13 cellular contexts compared by ENCODE assay signal in the genomic region with DNA sequence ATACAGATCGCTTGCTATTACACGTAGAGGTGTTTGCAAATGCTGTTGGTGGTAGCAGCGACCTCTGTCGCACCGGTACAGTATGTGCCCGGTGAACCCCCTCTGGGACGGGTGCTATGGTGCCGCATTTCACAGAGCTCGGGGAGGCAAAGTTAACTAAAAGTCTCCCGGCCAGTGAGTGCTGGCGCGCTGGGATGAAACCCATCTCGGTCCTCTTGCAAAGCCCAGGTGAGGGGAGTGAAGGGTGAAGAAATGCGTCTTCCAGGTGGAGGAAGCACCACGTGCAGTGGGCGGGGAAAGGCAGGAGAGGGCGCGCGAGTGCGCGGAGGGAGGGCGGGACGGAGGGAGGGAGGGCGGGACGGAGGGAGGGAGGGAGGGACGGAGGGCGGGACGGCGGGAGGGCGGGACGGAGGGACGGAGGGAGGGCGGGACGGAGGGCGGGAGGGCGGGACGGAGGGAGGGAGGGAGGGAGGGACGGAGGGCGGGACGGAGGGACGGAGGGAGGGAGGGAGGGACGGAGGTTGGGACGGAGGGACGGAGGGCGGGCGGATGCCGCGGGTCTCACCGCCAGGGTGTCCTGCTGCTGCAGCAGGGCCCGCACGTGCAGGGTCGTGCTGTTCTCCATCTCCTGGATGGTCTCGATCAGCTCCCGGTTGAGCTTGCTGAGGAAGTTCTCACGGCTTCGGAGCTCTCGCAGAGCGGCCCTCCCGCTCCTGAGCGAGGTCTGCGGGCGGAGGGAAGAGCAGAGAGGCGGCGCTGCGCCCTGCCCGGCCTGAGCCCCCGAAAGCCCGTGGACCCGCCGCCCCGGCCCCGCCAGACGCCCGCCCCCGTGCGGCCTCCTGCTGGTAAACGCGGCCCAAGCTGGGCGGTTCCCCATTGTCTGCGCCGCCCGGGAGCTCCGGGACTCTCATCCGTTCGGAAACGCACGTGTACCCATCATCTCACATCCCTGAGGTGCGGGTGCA. TPM values are rescaled to one million over a fixed set of nuclear protein-coding genes. Genes with fewer than 3 reads are reported as not detected.
DNase-seq lines count a peak whose midpoint lies in the region; ATAC-seq and TF ChIP-seq lines count a peak whose summit lies in the region.
"Had no signal": no experiment of that assay in that cellular context is flagged by ENCODE, and none has a peak within 500 bp of the region (broad histone marks: within the 10 kb centered on the region; RNA-seq: fewer than 3 reads in every experiment).

No MANE protein-coding gene starts in this region.

- H3K36me3 Mint-ChIP-seq in activated CD8-positive, alpha-beta T cell treated with anti-CD3 and anti-CD28 coated beads for 36 hours (ENCODE audit: low read depth): peaks cover 3% of the 10 kb centered on the region

- no peaks in the 10 kb centered on the region for H3K4me1 Mint-ChIP-seq in activated CD8-positive, alpha-beta T cell treated with anti-CD3 and anti-CD28 coated beads for 36 hours (ENCODE audit: low read depth)

- no peaks in the 10 kb centered on the region for H3K4me1 ChIP-seq in ACC112 (ENCODE audit: control insufficient read depth, insufficient read depth, low read length, unreplicated experiment)

- POLR2A ChIA-PET in activated CD8-positive, alpha-beta T cell treated with anti-CD3 and anti-CD28 coated beads for 36 hours (lab: Charles Lee): no interaction called here

- H3K9me3 Mint-ChIP-seq in activated CD8-positive, alpha-beta T cell treated with anti-CD3 and anti-CD28 coated beads for 36 hours: no peaks in the 10 kb centered on the region
- H3K9me3 Mint-ChIP-seq: activated naive CD4-positive, alpha-beta T cell treated with anti-CD3 and anti-CD28 coated beads, Interleukin-2, amount 50 U/mL, for 72 hours; IgD-negative memory B cell had no signal

- H3K27me3 Mint-ChIP-seq in activated CD8-positive, alpha-beta T cell treated with anti-CD3 and anti-CD28 coated beads for 36 hours: no peaks in the 10 kb centered on the region
- H3K27me3 Mint-ChIP-seq: IgD-negative memory B cell had no signal

- no peak for TF ChIP-seq CTCF in activated CD8-positive, alpha-beta T cell treated with anti-CD3 and anti-CD28 coated beads for 36 hours (IDR thresholded peaks at IDR 0.05)
- TF ChIP-seq CTCF in foreskin fibroblast (IDR thresholded peaks at IDR 0.05; ENCODE audit: low read depth, low read length): peak; percentile 21

- H3K27ac ChIP-seq in ACC112 (ENCODE audit: low read depth, low read length): no peak overlapping the region

- H3K36me3 ChIP-seq in ACC112 (ENCODE audit: insufficient read depth, low read length): no peaks in the 10 kb centered on the region; the same call in 1 of the 2 replicates

- no peaks in the 10 kb centered on the region for H3K27me3 ChIP-seq in ACC112 (ENCODE audit: insufficient read depth, low read length)

- peak; percentile 20 for ATAC-seq in activated CD8-positive, alpha-beta T cell treated with anti-CD3 and anti-CD28 coated beads for 36 hours
- no peak for ATAC-seq in HG02798 (IDR thresholded peaks at IDR 0.05; ENCODE audit: poor library complexity, unreplicated experiment)
- ATAC-seq in GM21619 (IDR thresholded peaks at IDR 0.05; ENCODE audit: unreplicated experiment): no peak
- ATAC-seq in HG02973 (IDR thresholded peaks at IDR 0.05; ENCODE audit: unreplicated experiment): no peak
- ATAC-seq: activated naive CD4-positive, alpha-beta T cell treated with anti-CD3 and anti-CD28 coated beads, Interleukin-2, amount 50 U/mL, for 72 hours had no signal

- peak overlapping the region; percentile 12 for H3K4me3 Mint-ChIP-seq in activated CD8-positive, alpha-beta T cell treated with anti-CD3 and anti-CD28 coated beads for 36 hours
- H3K4me3 Mint-ChIP-seq: IgD-negative memory B cell had no signal

- H3K4me3 ChIP-seq in ACC112 (ENCODE audit: low read depth, low read length) (peak overlapping the region; percentile 68), foreskin fibroblast (ENCODE audit: low read depth in 1 of 2, low read length in 2 of 2) (peak overlapping the region in 1 of 2 donors; percentile 42)

- no peak for DNase-seq in activated CD8-positive, alpha-beta T cell treated with anti-CD3 and anti-CD28 coated beads for 36 hours
- DNase-seq in foreskin fibroblast: peak in 1 of 2 donors; percentile 50
- peak; percentile 17 to 87 for DNase-seq in lung microvascular endothelial cell (ENCODE audit: low read depth in 2 of 2)
- no peak for DNase-seq in NCI-H187 treated with DMSO at 0.1 percent for 48 hours (lab: John Stamatoyannopoulos, UW)
- DNase-seq: activated CD4-positive, alpha-beta T cell treated with anti-CD3 and anti-CD28 coated beads for 4 hours; NCI-H82; SK-N-SH had no signal

- CTCF ChIA-PET in activated CD8-positive, alpha-beta T cell treated with anti-CD3 and anti-CD28 coated beads for 36 hours (lab: Charles Lee): interaction anchor here (0.8 to 1.7 kb wide), 2 partner anchors 13 to 52 kb away, joined by 3 to 6 read pairs; no protein-coding TSS in a partner anchor

- no peak overlapping the region for H3K27ac Mint-ChIP-seq in activated CD8-positive, alpha-beta T cell treated with anti-CD3 and anti-CD28 coated beads for 36 hours
- H3K27ac Mint-ChIP-seq: IgD-negative memory B cell had no signal

- no peaks in the 10 kb centered on the region for H3K79me2 ChIP-seq in ACC112 (ENCODE audit: control insufficient read depth, insufficient read depth, low read length, unreplicated experiment)

- peak overlapping the region; percentile 32 for H2AFZ ChIP-seq in ACC112 (ENCODE audit: low read length, unreplicated experiment)

- intact Hi-C loops in activated CD8-positive, alpha-beta T cell treated with anti-CD3 and anti-CD28 coated beads for 36 hours (cut with micrococcal nuclease): no loop called here

RNA-seq across cellular contexts. Expression of a gene that starts 11.7 kb away (rescaled TPM):
- total RNA-seq in activated CD8-positive, alpha-beta T cell treated with anti-CD3 and anti-CD28 coated beads for 36 hours: 1 to 10 TPM; 7.1 to 7.4 TPM
- 1.4 and 2.4 TPM in 2 replicates for total RNA-seq in lung microvascular endothelial cell

RNA-seq across cellular contexts. Expression of a gene that starts 18.5 kb away (rescaled TPM):
- total RNA-seq in activated CD8-positive, alpha-beta T cell treated with anti-CD3 and anti-CD28 coated beads for 36 hours: 10 to 100 TPM; 17.8 to 18.0 TPM
- 12.9 and 19.0 TPM in 2 replicates for total RNA-seq in lung microvascular endothelial cell

RNA-seq across cellular contexts. Expression of a gene that starts 21.4 kb away (rescaled TPM):
- total RNA-seq in activated CD8-positive, alpha-beta T cell treated with anti-CD3 and anti-CD28 coated beads for 36 hours: not detected
- total RNA-seq in lung microvascular endothelial cell: not detected in 2 replicates
- total RNA-seq: activated naive CD4-positive, alpha-beta T cell treated with anti-CD3 and anti-CD28 coated beads, Interleukin-2, amount 50 U/mL, for 72 hours had no signal

RNA-seq across cellular contexts. Expression of a gene that starts 46.5 kb away (rescaled TPM):
- 10 to 100 TPM; 12.8 to 13.0 TPM for total RNA-seq in activated CD8-positive, alpha-beta T cell treated with anti-CD3 and anti-CD28 coated beads for 36 hours
- 2.2 and 2.8 TPM in 2 replicates for total RNA-seq in lung microvascular endothelial cell

RNA-seq across cellular contexts. Expression of a gene that starts 51.8 kb away (rescaled TPM):
- not detected for total RNA-seq in activated CD8-positive, alpha-beta T cell treated with anti-CD3 and anti-CD28 coated beads for 36 hours
- total RNA-seq in lung microvascular endothelial cell: not detected in 2 replicates
- total RNA-seq: activated naive CD4-positive, alpha-beta T cell treated with anti-CD3 and anti-CD28 coated beads, Interleukin-2, amount 50 U/mL, for 72 hours had no signal

Comparison
In these comparisons a context has a peak if more than half of its experiments do, and no peak if none do; other contexts are left out.
1. DNase-seq: peak in lung microvascular endothelial cell (2 of 2); none in activated CD8-positive, alpha-beta T cell treated with anti-CD3 and anti-CD28 coated beads for 36 hours (single experiment) and NCI-H187 treated with DMSO at 0.1 percent for 48 hours (single experiment).